ENCODE assay signal across 11 cellular contexts in the genomic region with DNA sequence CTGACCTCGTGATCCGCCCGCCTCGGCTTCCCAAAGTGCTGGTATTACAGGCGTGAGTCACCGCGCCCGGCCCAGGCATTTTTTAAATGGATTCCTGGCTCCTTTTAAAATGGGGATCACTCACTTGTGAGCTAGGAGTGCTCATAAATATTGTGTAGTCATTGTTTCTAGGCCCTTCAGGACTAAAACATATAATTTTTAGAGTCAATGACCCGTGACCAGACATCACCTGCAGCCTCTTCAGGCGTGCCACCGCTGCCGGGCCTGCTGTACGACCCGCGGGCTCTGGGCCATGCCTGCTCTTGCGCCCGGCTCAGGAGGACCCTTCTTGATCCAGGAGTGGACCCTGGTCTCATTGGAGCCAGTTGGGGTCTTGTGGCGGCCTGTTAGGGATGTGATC.
"Had no signal": no experiment of that assay in that cellular context is flagged by ENCODE, and none has a peak within 500 bp of the region (broad histone marks: within the 10 kb centered on the region; RNA-seq: fewer than 3 reads in every experiment).

No MANE protein-coding gene starts in this region.

- H3K4me1 ChIP-seq: gastroesophageal sphincter, psoas muscle had no signal

- H3K27me3 ChIP-seq: brain microvascular endothelial cell, gastroesophageal sphincter had no signal

- H3K4me3 ChIP-seq: gastroesophageal sphincter, psoas muscle had no signal

- H3K27ac ChIP-seq: brain microvascular endothelial cell, gastroesophageal sphincter, psoas muscle had no signal

- DNase-seq: activated CD4-positive, alpha-beta T cell treated with anti-CD3 and anti-CD28 coated beads, Interleukin-2, amount 50 U/mL, for 48 hours; activated gamma-delta T cell; activated T-cell treated with anti-CD3 and anti-CD28 coated beads, Interleukin-2, amount 50 U/mL, for 4 hours; amygdala; brain microvascular endothelial cell; dermis blood vessel endothelial cell; mesendoderm; psoas muscle; stimulated activated CD4-positive, alpha-beta T cell treated with anti-CD3 and anti-CD28 coated beads, Interleukin-12 subunit alpha, Interleukin-12 subunit beta, amount 100 ng/mL, for 4 hours; stimulated activated naive CD4-positive, alpha-beta T cell treated with Interleukin-2 at 50 U/mL for 16 hours had no signal

- H3K36me3 ChIP-seq: brain microvascular endothelial cell, gastroesophageal sphincter had no signal

- H3K9me3 ChIP-seq: gastroesophageal sphincter, psoas muscle had no signal
